ENCODE assay signal across 9 cellular contexts in the genomic region with DNA sequence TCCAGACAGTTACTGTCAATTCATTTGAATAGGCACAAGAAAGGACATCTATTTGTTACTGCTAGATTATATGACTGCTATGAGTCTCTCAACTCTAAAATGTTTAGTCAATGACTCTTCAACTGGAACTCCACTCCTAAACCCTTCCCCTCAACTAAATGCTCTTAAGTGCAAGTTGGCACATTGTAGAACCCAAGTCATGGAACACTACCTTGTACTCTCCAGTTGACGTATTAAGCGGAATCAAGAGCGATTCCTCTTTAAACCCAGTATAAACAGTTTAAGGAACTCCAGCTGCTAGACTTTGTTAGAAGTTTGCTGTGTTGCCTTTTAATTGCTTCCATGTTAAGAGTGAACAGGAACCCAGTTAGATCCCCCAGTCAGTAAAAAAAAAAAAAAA. TPM values are rescaled to one million over a fixed set of nuclear protein-coding genes. Genes with fewer than 3 reads are reported as not detected.
DNase-seq lines count a peak whose midpoint lies in the region; ATAC-seq lines count a peak whose summit lies in the region.
"Had no signal": no experiment of that assay in that cellular context is flagged by ENCODE, and none has a peak within 500 bp of the region (broad histone marks: within the 10 kb centered on the region; RNA-seq: fewer than 3 reads in every experiment).

No MANE protein-coding gene starts in this region.

- ATAC-seq in stimulated activated effector memory CD8-positive, alpha-beta T cell treated with anti-CD3 and anti-CD28 coated beads, Interleukin-12 subunit alpha, Interleukin-12 subunit beta, amount 100 ng/mL, for 72 hours: no peak
- no peak for ATAC-seq in GM18868 (IDR thresholded peaks at IDR 0.05; ENCODE audit: unreplicated experiment)

- peaks cover 30% of the 10 kb centered on the region for H3K4me1 Mint-ChIP-seq in activated T-helper 1 cell treated with anti-CD3 and anti-CD28 coated beads, Interleukin-12 subunit alpha, Interleukin-12 subunit beta, Interleukin-2, Interleukin-4 antibody, amounts not matched to agents 30 ng/mL and 10 ng/mL and 1 ng/mL, durations not matched to agents 14 hours and 24 hours and 36 hours (ENCODE audit: low read depth)
- peaks cover 19% of the 10 kb centered on the region for H3K4me1 Mint-ChIP-seq in stimulated activated effector memory CD8-positive, alpha-beta T cell treated with anti-CD3 and anti-CD28 coated beads, Interleukin-12 subunit alpha, Interleukin-12 subunit beta, amount 100 ng/mL, for 72 hours

- no peak overlapping the region for H3K4me3 Mint-ChIP-seq in activated T-helper 1 cell treated with anti-CD3 and anti-CD28 coated beads, Interleukin-12 subunit alpha, Interleukin-12 subunit beta, Interleukin-2, Interleukin-4 antibody, amounts not matched to agents 30 ng/mL and 10 ng/mL and 1 ng/mL, durations not matched to agents 14 hours and 24 hours and 36 hours
- H3K4me3 Mint-ChIP-seq in stimulated activated effector memory CD8-positive, alpha-beta T cell treated with anti-CD3 and anti-CD28 coated beads, Interleukin-12 subunit alpha, Interleukin-12 subunit beta, amount 100 ng/mL, for 72 hours: no peak overlapping the region

- peak overlapping the region; percentile 6 for H3K27ac ChIP-seq in layer of hippocampus (ENCODE audit: low read depth, low read length)

- H3K27me3 Mint-ChIP-seq in activated T-helper 1 cell treated with anti-CD3 and anti-CD28 coated beads, Interleukin-12 subunit alpha, Interleukin-12 subunit beta, Interleukin-2, Interleukin-4 antibody, amounts not matched to agents 30 ng/mL and 10 ng/mL and 1 ng/mL, durations not matched to agents 14 hours and 24 hours and 36 hours (ENCODE audit: insufficient read depth): no peaks in the 10 kb centered on the region

- no peaks in the 10 kb centered on the region for H3K27me3 ChIP-seq in layer of hippocampus (ENCODE audit: control insufficient read depth, insufficient read depth, low read length)

- H3K36me3 Mint-ChIP-seq in activated T-helper 1 cell treated with anti-CD3 and anti-CD28 coated beads, Interleukin-12 subunit alpha, Interleukin-12 subunit beta, Interleukin-2, Interleukin-4 antibody, amounts not matched to agents 30 ng/mL and 10 ng/mL and 1 ng/mL, durations not matched to agents 14 hours and 24 hours and 36 hours (ENCODE audit: low read depth): peaks cover 43% of the 10 kb centered on the region
- H3K36me3 Mint-ChIP-seq in stimulated activated effector memory CD8-positive, alpha-beta T cell treated with anti-CD3 and anti-CD28 coated beads, Interleukin-12 subunit alpha, Interleukin-12 subunit beta, amount 100 ng/mL, for 72 hours: peaks cover 100% of the 10 kb centered on the region

- peak; percentile 62 for DNase-seq in DMS79 treated with DMSO at 0.1 percent for 48 hours (lab: John Stamatoyannopoulos, UW)
- no peak for DNase-seq in activated T-helper 1 cell treated with anti-CD3 and anti-CD28 coated beads, Interleukin-12 subunit alpha, Interleukin-12 subunit beta, Interleukin-2, Interleukin-4 antibody, amounts not matched to agents 30 ng/mL and 10 ng/mL and 1 ng/mL, durations not matched to agents 14 hours and 24 hours and 36 hours (ENCODE audit: low spot score)
- no peak for DNase-seq in stimulated activated effector memory CD8-positive, alpha-beta T cell treated with anti-CD3 and anti-CD28 coated beads, Interleukin-12 subunit alpha, Interleukin-12 subunit beta, amount 100 ng/mL, for 72 hours (ENCODE audit: low spot score in 2 of 2)
- no peak for DNase-seq in stimulated activated CD4-positive, alpha-beta T cell treated with anti-CD3 and anti-CD28 coated beads, Interleukin-4, amount 100 ng/mL, for 1 hour
- no peak for DNase-seq in LoVo (ENCODE audit: low spot score)
- DNase-seq in Ammon's horn (ENCODE audit: low spot score): no peak

- H3K9me3 Mint-ChIP-seq in activated T-helper 1 cell treated with anti-CD3 and anti-CD28 coated beads, Interleukin-12 subunit alpha, Interleukin-12 subunit beta, Interleukin-2, Interleukin-4 antibody, amounts not matched to agents 30 ng/mL and 10 ng/mL and 1 ng/mL, durations not matched to agents 14 hours and 24 hours and 36 hours: no peaks in the 10 kb centered on the region
- no peaks in the 10 kb centered on the region for H3K9me3 Mint-ChIP-seq in stimulated activated effector memory CD8-positive, alpha-beta T cell treated with anti-CD3 and anti-CD28 coated beads, Interleukin-12 subunit alpha, Interleukin-12 subunit beta, amount 100 ng/mL, for 72 hours

- peak overlapping the region; percentile 26 for H3K27ac Mint-ChIP-seq in activated T-helper 1 cell treated with anti-CD3 and anti-CD28 coated beads, Interleukin-12 subunit alpha, Interleukin-12 subunit beta, Interleukin-2, Interleukin-4 antibody, amounts not matched to agents 30 ng/mL and 10 ng/mL and 1 ng/mL, durations not matched to agents 14 hours and 24 hours and 36 hours
- H3K27ac Mint-ChIP-seq in stimulated activated effector memory CD8-positive, alpha-beta T cell treated with anti-CD3 and anti-CD28 coated beads, Interleukin-12 subunit alpha, Interleukin-12 subunit beta, amount 100 ng/mL, for 72 hours: peak overlapping the region; percentile 52

- intact Hi-C loops in activated T-helper 1 cell treated with anti-CD3 and anti-CD28 coated beads, Interleukin-12 subunit alpha, Interleukin-12 subunit beta, Interleukin-2, Interleukin-4 antibody, amounts not matched to agents 30 ng/mL and 10 ng/mL and 1 ng/mL, durations not matched to agents 14 hours and 24 hours and 36 hours (cut with micrococcal nuclease): loop anchor here (1.0 to 2.0 kb wide), 5 partner anchors 15 to 169 kb away; no protein-coding TSS in a partner anchor

RNA-seq across cellular contexts. Expression of a gene that starts 44.6 kb away (rescaled TPM):
- not detected in 2 replicates for total RNA-seq in activated T-helper 1 cell treated with anti-CD3 and anti-CD28 coated beads, Interleukin-12 subunit alpha, Interleukin-12 subunit beta, Interleukin-2, Interleukin-4 antibody, amounts not matched to agents 30 ng/mL and 10 ng/mL and 1 ng/mL, durations not matched to agents 14 hours and 24 hours and 36 hours
- total RNA-seq: lung microvascular endothelial cell had no signal
